ENCODE assay signal across 13 cellular contexts in the genomic region with DNA sequence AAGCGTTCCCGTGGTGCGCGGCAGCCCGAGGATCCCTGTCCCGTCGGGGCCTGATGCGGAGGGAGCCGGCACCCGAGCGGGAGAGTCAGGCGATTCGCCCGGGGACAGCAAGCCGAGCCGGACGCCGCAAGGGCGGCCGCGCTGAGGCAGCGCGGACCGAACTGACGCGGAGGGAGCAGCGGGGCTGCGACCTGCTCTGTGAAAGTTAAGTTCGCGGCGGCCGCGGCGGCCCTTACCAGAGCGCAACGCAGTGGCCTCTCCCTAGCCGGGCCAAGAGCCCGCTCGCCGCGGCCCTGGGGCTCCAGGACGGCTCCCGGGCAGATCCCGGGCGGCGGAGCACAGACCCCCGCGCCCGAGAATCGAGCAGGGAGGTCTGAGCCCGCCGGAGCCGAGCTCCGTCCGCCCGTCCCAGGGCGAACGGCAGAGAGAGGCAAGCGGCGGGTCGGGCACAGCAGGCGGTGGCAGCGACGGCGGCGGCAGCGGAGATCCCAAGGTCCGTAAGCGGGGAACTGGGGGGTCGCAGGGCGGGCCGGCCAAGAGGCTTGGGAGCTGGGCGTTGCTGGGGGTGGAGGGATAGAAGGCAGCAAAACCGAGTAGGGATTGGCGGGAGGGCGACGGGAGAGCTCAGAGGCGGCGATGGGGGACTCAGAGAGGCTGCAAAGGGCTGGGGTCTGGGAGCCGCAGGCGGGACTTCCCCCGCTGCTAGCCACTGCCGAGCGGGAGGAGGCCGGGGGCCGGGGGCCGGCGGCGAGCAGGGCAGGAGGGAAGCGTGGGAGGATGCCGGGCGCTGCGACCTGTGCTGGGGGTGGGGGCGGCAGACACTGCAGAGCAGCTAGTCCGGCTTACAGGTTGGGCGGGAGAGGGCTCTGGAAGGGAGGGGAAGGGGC. TPM values are rescaled to one million over a fixed set of nuclear protein-coding genes. Genes with fewer than 3 reads are reported as not detected.
A peak's percentile ranks its signal among the peaks of the same experiment; 100 is the strongest.
DNase-seq lines count a peak whose midpoint lies in the region; ATAC-seq and TF ChIP-seq lines count a peak whose summit lies in the region.
"Had no signal": no experiment of that assay in that cellular context is flagged by ENCODE, and none has a peak within 500 bp of the region (broad histone marks: within the 10 kb centered on the region; RNA-seq: fewer than 3 reads in every experiment).

No MANE protein-coding gene starts in this region.

- H3K4me1 ChIP-seq in cardiac muscle cell (ENCODE audit: low read depth) (no peaks in the 10 kb centered on the region), right lobe of liver (no peaks in the 10 kb centered on the region), urinary bladder (ENCODE audit: insufficient read depth) (no peaks in the 10 kb centered on the region)

- H3K9me3 ChIP-seq in cardiac muscle cell (ENCODE audit: low read depth): no peaks in the 10 kb centered on the region
- H3K9me3 ChIP-seq in right lobe of liver: no peaks in the 10 kb centered on the region

- H3K27me3 ChIP-seq in cardiac muscle cell (peaks cover 100% of the 10 kb centered on the region), right lobe of liver (peaks cover 0 to 10% of the 10 kb centered on the region in 2 donors)

- intact Hi-C loops in Right ventricle myocardium superior (cut with DNase I): no loop called here
- intact Hi-C loops in right lobe of liver (cut with DNase I): no loop called here

- WGBS in right lobe of liver (ENCODE audit: insufficient coverage, low coverage, low lambda C conversion rate, missing lambda C conversion rate): 34% methylated on average over 41 of the region's 96 CpGs
- under 1% methylated on average over 90 of the region's 96 CpGs for WGBS in urinary bladder

- peak; percentile 2 to 48 for DNase-seq in cardiac muscle cell (ENCODE audit: low read depth in 1 of 2, low spot score in 1 of 2)
- DNase-seq in Right ventricle myocardium superior: no peak
- DNase-seq in ecto neural progenitor cell (ENCODE audit: low spot score): peak; percentile 63
- DNase-seq in right lobe of liver: no peak
- no peak for DNase-seq in kidney tubule cell (ENCODE audit: low spot score)
- no peak for DNase-seq in GOT3 (lab: John Stamatoyannopoulos, UW)
- DNase-seq: activated CD4-positive, alpha-beta T cell treated with anti-CD3 and anti-CD28 coated beads for 36 hours; natural killer cell; OCI-M1 had no signal

- no peak for TF ChIP-seq POLR2A in right lobe of liver (IDR thresholded peaks at IDR 0.05)

- H3K4me3 ChIP-seq in cardiac muscle cell (peak overlapping the region; percentile 36), right lobe of liver (no peak overlapping the region), urinary bladder (ENCODE audit: low read depth, low read length) (peak overlapping the region; percentile 6)

- TF ChIP-seq CTCF in cardiac muscle cell (IDR thresholded peaks at IDR 0.05; ENCODE audit: low read depth, low read length) (no peak), right lobe of liver (IDR thresholded peaks at IDR 0.05) (no peak)

- ATAC-seq in Right ventricle myocardium superior (ENCODE audit: poor library complexity): no peak
- ATAC-seq in right lobe of liver: peak in 3 of 4 donors; percentile 19 to 52 (median 52)
- ATAC-seq in HG02642 (IDR thresholded peaks at IDR 0.05; ENCODE audit: poor library complexity, unreplicated experiment): no peak
- ATAC-seq: activated CD4-positive, alpha-beta T cell treated with anti-CD3 and anti-CD28 coated beads for 36 hours; natural killer cell had no signal

- H3K27ac ChIP-seq in cardiac muscle cell (no peak overlapping the region), right lobe of liver (no peak overlapping the region), urinary bladder (ENCODE audit: low read depth) (no peak overlapping the region)
- H3K27ac ChIP-seq: esophagus muscularis mucosa had no signal

- no peaks in the 10 kb centered on the region for H3K36me3 ChIP-seq in cardiac muscle cell
- H3K36me3 ChIP-seq in right lobe of liver: no peaks in the 10 kb centered on the region
- no peaks in the 10 kb centered on the region for H3K36me3 ChIP-seq in urinary bladder (ENCODE audit: insufficient read depth)
- H3K36me3 ChIP-seq: esophagus muscularis mucosa had no signal

RNA-seq across cellular contexts. Expression of gene GPR50, which starts 1.0 kb away (rescaled TPM):
- total RNA-seq in cardiac muscle cell (0.35 TPM in 1 of 2 replicates, not detected in the other), Right ventricle myocardium superior (not detected), right lobe of liver (not detected), urinary bladder (0.26 TPM)
- polyA plus RNA-seq in cardiac muscle cell (0.24 TPM in 1 of 2 replicates, not detected in the other), urinary bladder (not detected)
- total RNA-seq: activated CD4-positive, alpha-beta T cell treated with anti-CD3 and anti-CD28 coated beads for 36 hours; activated T-helper 2 cell treated with anti-CD3 and anti-CD28 coated beads, Interferon-gamma antibody, Interleukin-2, Interleukin-4, amounts not matched to agents 10 μg/mL and 5 μg/mL and 100 μg/mL, durations not matched to agents 14 hours and 24 hours and 36 hours; esophagus muscularis mucosa; natural killer cell had no signal

Comparison
In these comparisons a context has a peak if more than half of its experiments do, and no peak if none do; other contexts are left out.
1. DNase-seq: peak in cardiac muscle cell (2 of 2) and ecto neural progenitor cell (single experiment); none in Right ventricle myocardium superior (single experiment), right lobe of liver (0 of 3), kidney tubule cell (single experiment) and GOT3 (single experiment).
2. H3K4me3 ChIP-seq: peak in cardiac muscle cell (single experiment) and urinary bladder (single experiment); none in right lobe of liver (0 of 3).
3. ATAC-seq: peak in right lobe of liver (3 of 4); none in Right ventricle myocardium superior (single experiment) and HG02642 (single experiment).